23 cellular contexts compared by ENCODE assay signal in genomic region chr5:93285461-93285860, GRCh38.
"Had no signal": no experiment of that assay in that cellular context is flagged by ENCODE, and none has a peak within 500 bp of the region (broad histone marks: within the 10 kb centered on the region; RNA-seq: fewer than 3 reads in every experiment).

No MANE protein-coding gene starts in this region.

- H3K9me3 ChIP-seq: colonic mucosa, testis had no signal

- H3K36me3 ChIP-seq: cardiac muscle cell, colonic mucosa, spleen, transverse colon had no signal

- ATAC-seq: activated CD4-positive, alpha-beta T cell treated with anti-CD3 and anti-CD28 coated beads for 36 hours; activated CD8-positive, alpha-beta memory T cell treated with anti-CD3 and anti-CD28 coated beads, Interleukin-2, amount 10 ng/mL, durations not matched to agents 7 days and 5 days; activated CD8-positive, alpha-beta T cell treated with anti-CD3 and anti-CD28 coated beads, Interleukin-2, amount 10 ng/mL, durations not matched to agents 7 days and 5 days; activated naive CD8-positive, alpha-beta T cell treated with anti-CD3 and anti-CD28 coated beads, Interleukin-2, amount 50 U/mL, for 24 hours; left colon; naive thymus-derived CD4-positive, alpha-beta T cell; right cardiac atrium had no signal

- H3K4me1 ChIP-seq: colonic mucosa, spleen, transverse colon had no signal

- H3K4me3 ChIP-seq: cardiac muscle cell, colonic mucosa, spleen, testis, transverse colon had no signal

- DNase-seq: activated CD4-positive, alpha-beta T cell treated with anti-CD3 and anti-CD28 coated beads for 36 hours; activated CD4-positive, CD25-positive, alpha-beta regulatory T cell; activated CD8-positive, alpha-beta memory T cell treated with anti-CD3 and anti-CD28 coated beads, Interleukin-2, amount 10 ng/mL, durations not matched to agents 7 days and 5 days; activated CD8-positive, alpha-beta T cell treated with anti-CD3 and anti-CD28 coated beads, Interleukin-2, amount 10 ng/mL, durations not matched to agents 7 days and 5 days; activated naive CD8-positive, alpha-beta T cell treated with anti-CD3 and anti-CD28 coated beads, Interleukin-2, amount 50 U/mL, for 24 hours; activated T-cell treated with anti-CD3 and anti-CD28 coated beads, Interleukin-2, amount 50 U/mL, for 48 hours; amygdala; cerebellar nuclear complex; colonic mucosa; effector CD8-positive, alpha-beta T cell; head of caudate nucleus; hippocampal formation; kidney; left colon; naive thymus-derived CD4-positive, alpha-beta T cell; nucleus accumbens; right cardiac atrium; spleen; stimulated activated naive CD4-positive, alpha-beta T cell treated with Interleukin-2 at 50 U/mL for 16 hours; testis; transverse colon had no signal

- H3K27ac ChIP-seq: cardiac muscle cell, colonic mucosa, spleen, testis, transverse colon had no signal

- FAIRE-seq: endometrium, kidney had no signal

- H3K27me3 ChIP-seq: colonic mucosa, spleen, testis, transverse colon had no signal
